28 cellular contexts compared by ENCODE assay signal in the genomic region with DNA sequence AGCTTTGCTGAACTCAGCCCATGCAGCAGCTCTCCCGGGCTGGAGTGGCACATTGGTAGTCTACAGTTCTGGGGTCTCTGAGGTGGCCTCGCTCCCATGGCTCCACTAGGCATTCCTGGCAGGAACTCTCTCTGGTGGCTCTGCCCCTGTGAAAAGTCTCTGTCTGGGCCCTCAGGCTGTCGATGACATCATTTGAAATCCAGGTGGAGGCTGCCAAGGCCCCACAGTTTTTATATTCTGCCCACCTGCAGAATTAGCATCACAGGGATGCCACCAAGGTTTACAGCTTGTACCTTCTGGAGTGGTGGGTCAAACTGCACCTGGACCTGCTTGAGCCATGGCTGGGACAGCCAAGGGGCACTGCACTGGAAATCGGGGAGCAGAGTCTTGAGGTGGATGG. TPM values are rescaled to one million over a fixed set of nuclear protein-coding genes. Genes with fewer than 3 reads are reported as not detected.
"Had no signal": no experiment of that assay in that cellular context is flagged by ENCODE, and none has a peak within 500 bp of the region (broad histone marks: within the 10 kb centered on the region; RNA-seq: fewer than 3 reads in every experiment).

No MANE protein-coding gene starts in this region.

- H3K9ac ChIP-seq: parathyroid adenoma had no signal

- H3K4me2 ChIP-seq: hepatocyte, smooth muscle cell had no signal

- H3K27ac ChIP-seq: dorsolateral prefrontal cortex, epithelial cell of prostate, gastroesophageal sphincter, heart left ventricle, hepatocyte, lower lobe of right lung, neutrophil, parathyroid adenoma, suprapubic skin, transverse colon, vagina had no signal

- H2AFZ ChIP-seq: hepatocyte, parathyroid adenoma had no signal

- H3K27me3 ChIP-seq: gastroesophageal sphincter, heart left ventricle, hepatocyte, neutrophil, suprapubic skin, transverse colon, vagina had no signal

- H3K9me3 ChIP-seq: gastroesophageal sphincter, heart left ventricle, lower lobe of right lung, neutrophil, suprapubic skin, transverse colon, vagina had no signal

- DNase-seq: dorsolateral prefrontal cortex; effector CD8-positive, alpha-beta T cell; endodermal cell; foreskin fibroblast; kidney glomerular epithelial cell; left ventricle myocardium superior; lower lobe of right lung; natural killer cell; stimulated activated CD4-positive, alpha-beta T cell treated with anti-CD3 and anti-CD28 coated beads, Interleukin-12 subunit alpha, Interleukin-12 subunit beta, amount 100 ng/mL, for 4 hours; stimulated activated CD4-positive, alpha-beta T cell treated with anti-CD3 and anti-CD28 coated beads, Interleukin-1b, Interleukin-23, amount 100 ng/mL, for 48 hours; stimulated activated CD4-positive, alpha-beta T cell treated with anti-CD3 and anti-CD28 coated beads, Interleukin-4, amount 100 ng/mL, for 1 hour; stimulated activated CD8-positive, alpha-beta memory T cell treated with anti-CD3 and anti-CD28 coated beads, Interleukin-4, amount 100 ng/mL, for 48 hours; stimulated activated naive CD4-positive, alpha-beta T cell; stimulated activated naive CD8-positive, alpha-beta T cell treated with anti-CD3 and anti-CD28 coated beads, Interleukin-15, amount 100 ng/mL, for 72 hours; transverse colon had no signal

- H3K36me3 ChIP-seq: gastroesophageal sphincter, heart left ventricle, lower lobe of right lung, neutrophil, suprapubic skin, transverse colon, vagina had no signal

- H3K79me2 ChIP-seq: hepatocyte, parathyroid adenoma had no signal

- ATAC-seq: esophagus mucosa; gastroesophageal sphincter; heart left ventricle; left ventricle myocardium superior; lower lobe of right lung; natural killer cell; sciatic nerve; stimulated activated naive CD8-positive, alpha-beta T cell treated with anti-CD3 and anti-CD28 coated beads, Interleukin-15, amount 100 ng/mL, for 72 hours had no signal

- FAIRE-seq: colon had no signal

- H3K4me3 ChIP-seq: dorsolateral prefrontal cortex, gastroesophageal sphincter, heart left ventricle, hepatocyte, lower lobe of right lung, smooth muscle cell, suprapubic skin, transverse colon, vagina had no signal

RNA-seq across cellular contexts. Expression of a gene that starts 31.6 kb away (rescaled TPM):
- polyA plus RNA-seq: neural cell had no signal
